In the genomic region with DNA sequence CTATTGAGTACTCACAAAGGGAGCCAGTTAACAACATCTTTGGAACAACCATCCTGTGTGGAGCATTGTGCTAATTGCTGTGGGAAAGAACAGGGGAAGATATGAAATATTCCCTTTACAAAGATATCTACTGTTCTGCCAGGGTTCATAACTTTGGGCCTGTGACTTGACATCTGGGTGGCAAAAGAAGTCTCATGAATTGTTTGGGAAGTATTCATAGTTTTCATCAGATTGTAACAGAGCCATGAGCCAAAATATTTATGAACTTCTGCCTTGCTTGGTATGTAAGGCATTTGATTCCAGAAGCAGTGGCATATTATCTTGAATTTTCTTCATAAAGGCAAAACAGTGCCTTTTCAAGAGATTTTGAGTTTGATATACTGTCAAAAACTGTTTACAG, we compare ENCODE assay signal across 20 cellular contexts.
DNase-seq lines count a peak whose midpoint lies in the region; ATAC-seq and TF ChIP-seq lines count a peak whose summit lies in the region.
"Had no signal": no experiment of that assay in that cellular context is flagged by ENCODE, and none has a peak within 500 bp of the region (broad histone marks: within the 10 kb centered on the region; RNA-seq: fewer than 3 reads in every experiment).

No MANE protein-coding gene starts in this region.

- no peak overlapping the region for H3K4me2 ChIP-seq in SK-N-SH

- ATAC-seq in HG03196 (IDR thresholded peaks at IDR 0.05; ENCODE audit: unreplicated experiment) (no peak), HG03280 (IDR thresholded peaks at IDR 0.05; ENCODE audit: unreplicated experiment) (no peak)
- ATAC-seq: effector memory CD8-positive, alpha-beta T cell; heart left ventricle; left lobe of liver had no signal

- H3K27ac ChIP-seq in SK-N-SH (ENCODE audit: low read depth in 2 of 2, low read length in 1 of 2), result peak overlapping the region; percentile 18 to 61; a peak in 3 of 4 replicates
- H3K27ac ChIP-seq in sigmoid colon, result peak overlapping the region; percentile 15 to 40 (median 20)
- no peak overlapping the region for H3K27ac ChIP-seq in A673 (ENCODE audit: low read depth, low read length, poor library complexity, severe bottlenecking)
- H3K27ac ChIP-seq: esophagus squamous epithelium, heart left ventricle, uterus had no signal

- H3K79me2 ChIP-seq in SK-N-SH (ENCODE audit: insufficient read depth), result no peaks in the 10 kb centered on the region

- H3K27me3 ChIP-seq in SK-N-SH (ENCODE audit: insufficient read depth), result no peaks in the 10 kb centered on the region
- no peaks in the 10 kb centered on the region for H3K27me3 ChIP-seq in sigmoid colon
- H3K27me3 ChIP-seq in A673 (replicated peaks; ENCODE audit: insufficient read depth, low read depth, low read length, poor library complexity), result no peaks in the 10 kb centered on the region
- H3K27me3 ChIP-seq: esophagus squamous epithelium, heart left ventricle, uterus had no signal

- no peak for TF ChIP-seq CTCF in SK-N-SH (IDR thresholded peaks at IDR 0.05)
- no peak for TF ChIP-seq CTCF in fibroblast of the aortic adventitia (IDR thresholded peaks at IDR 0.05; ENCODE audit: insufficient read depth, low read length)
- TF ChIP-seq CTCF in sigmoid colon (IDR thresholded peaks at IDR 0.05), result no peak
- no peak for TF ChIP-seq CTCF in A673 (conservative IDR thresholded peaks at IDR 0.05; ENCODE audit: low read depth, low read length)

- POLR2A ChIA-PET in SK-N-SH (lab: Yijun Ruan, JAX) (no interaction called here), A673 (lab: Charles Lee; ENCODE audit: low non-redundant PET) (no interaction called here)

- H3K36me3 ChIP-seq in SK-N-SH (replicated peaks in 1 of 2; ENCODE audit: control insufficient read depth in 1 of 2, insufficient read depth in 2 of 2, low read length in 1 of 2) (no peaks in the 10 kb centered on the region), sigmoid colon (no peaks in the 10 kb centered on the region), A673 (ENCODE audit: insufficient read depth, low read length, poor library complexity, severe bottlenecking) (no peaks in the 10 kb centered on the region)
- H3K36me3 ChIP-seq: esophagus squamous epithelium, heart left ventricle, uterus had no signal

- BruUV-seq in A673 (replicated peaks; lab: Mats Ljungman, UMichigan), result no TSS peak

- peak in 1 of 2 experiments; percentile 69; a peak in 1 of 4 replicates for TF ChIP-seq EP300 in SK-N-SH (IDR thresholded peaks at IDR 0.05; ENCODE audit: borderline replicate concordance in 1 of 2, low read depth in 1 of 2, low read length in 1 of 2)
- no peak for TF ChIP-seq EP300 in sigmoid colon (IDR thresholded peaks at IDR 0.05)

- H3K9ac ChIP-seq in SK-N-SH, result no peak overlapping the region

- intact Hi-C loops in sigmoid colon (cut with DNase I), result no loop called here
- intact Hi-C loops in posterior vena cava (cut with DNase I), result no loop called here
- intact Hi-C loops in A673 (cut with micrococcal nuclease; ENCODE audit: unreplicated experiment), result no loop called here

- peaks cover 3% of the 10 kb centered on the region for H3F3A ChIP-seq in SK-N-SH (replicated peaks; ENCODE audit: insufficient read depth)

- no peaks in the 10 kb centered on the region for H4K20me1 ChIP-seq in SK-N-SH (ENCODE audit: insufficient read depth)

- DNase-seq in EH (ENCODE audit: low read depth), result peak; percentile 93
- DNase-seq in SK-N-SH, result no peak
- DNase-seq in fibroblast of the aortic adventitia (ENCODE audit: low read depth), result peak; percentile 34
- DNase-seq in sigmoid colon, result no peak
- no peak for DNase-seq in posterior vena cava (ENCODE audit: low spot score)
- DNase-seq in A673 (ENCODE audit: low spot score), result no peak
- DNase-seq: activated CD4-positive, alpha-beta T cell treated with anti-CD3 and anti-CD28 coated beads, Interleukin-2, amount 50 U/mL, for 1 hour; DMS79 treated with DMSO at 0.1 percent for 48 hours; effector memory CD8-positive, alpha-beta T cell; esophagus squamous epithelium; heart left ventricle; KBM-7; NCI-H1436 treated with DMSO at 0.1 percent for 48 hours; NCI-H510A; nephron progenitor cell; posterior cingulate gyrus; uterus had no signal

- no peak overlapping the region for H2AFZ ChIP-seq in SK-N-SH (ENCODE audit: low read depth)

- no peak overlapping the region for H3K4me3 ChIP-seq in SK-N-SH (ENCODE audit: low read depth in 2 of 2, low read length in 1 of 2)
- H3K4me3 ChIP-seq in fibroblast of the aortic adventitia (ENCODE audit: low read depth, low read length), result no peak overlapping the region
- no peak overlapping the region for H3K4me3 ChIP-seq in sigmoid colon
- no peak overlapping the region for H3K4me3 ChIP-seq in A673 (ENCODE audit: low read depth, low read length, poor library complexity, severe bottlenecking)
- H3K4me3 ChIP-seq: esophagus squamous epithelium, heart left ventricle, uterus had no signal

- CTCF ChIA-PET in SK-N-SH (lab: Yijun Ruan, JAX) (no interaction called here), A673 (lab: Charles Lee) (no interaction called here)

- no peaks in the 10 kb centered on the region for H3K9me3 ChIP-seq in SK-N-SH
- peaks cover 0 to 3% (median 0%) of the 10 kb centered on the region in 4 donors for H3K9me3 ChIP-seq in sigmoid colon
- no peaks in the 10 kb centered on the region for H3K9me3 ChIP-seq in A673 (ENCODE audit: low read depth, low read length, poor library complexity, severe bottlenecking)
- H3K9me3 ChIP-seq: esophagus squamous epithelium, heart left ventricle, uterus had no signal

- no peaks in the 10 kb centered on the region for H3K9me2 ChIP-seq in SK-N-SH

- H3K4me1 ChIP-seq in SK-N-SH (ENCODE audit: control insufficient read depth in 1 of 2, insufficient read depth in 2 of 2, low read depth in 1 of 2, low read length in 1 of 2), result peaks cover 0 to 4% of the 10 kb centered on the region in 2 experiments; a peak in 2 of 4 replicates
- H3K4me1 ChIP-seq in sigmoid colon, result peaks cover 0 to 23% (median 9%) of the 10 kb centered on the region in 4 donors
- H3K4me1 ChIP-seq in A673 (ENCODE audit: insufficient read depth, low read length, poor library complexity, severe bottlenecking), result no peaks in the 10 kb centered on the region
- H3K4me1 ChIP-seq: esophagus squamous epithelium, heart left ventricle, uterus had no signal

- TF ChIP-seq RAD21 in SK-N-SH (IDR thresholded peaks at IDR 0.05; ENCODE audit: low read length), result no peak

- no peak for TF ChIP-seq POLR2A in sigmoid colon (IDR thresholded peaks at IDR 0.05)

TF ChIP-seq in SK-N-SH, 30 proteins besides CTCF, POLR2A, EP300 and RAD21 (continues in another document):
- TF ChIP-seq, protein P1, sequence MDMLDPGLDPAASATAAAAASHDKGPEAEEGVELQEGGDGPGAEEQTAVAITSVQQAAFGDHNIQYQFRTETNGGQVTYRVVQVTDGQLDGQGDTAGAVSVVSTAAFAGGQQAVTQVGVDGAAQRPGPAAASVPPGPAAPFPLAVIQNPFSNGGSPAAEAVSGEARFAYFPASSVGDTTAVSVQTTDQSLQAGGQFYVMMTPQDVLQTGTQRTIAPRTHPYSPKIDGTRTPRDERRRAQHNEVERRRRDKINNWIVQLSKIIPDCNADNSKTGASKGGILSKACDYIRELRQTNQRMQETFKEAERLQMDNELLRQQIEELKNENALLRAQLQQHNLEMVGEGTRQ (IDR thresholded peaks at IDR 0.05; ENCODE audit: borderline replicate concordance, low read depth, low read length), result no peak
- TF ChIP-seq FOSL2 (IDR thresholded peaks at IDR 0.05; ENCODE audit: borderline replicate concordance, low read depth) (peak; percentile 41; the same call in 1 of the 2 replicates), TEAD4 (IDR thresholded peaks at IDR 0.05; ENCODE audit: borderline replicate concordance, insufficient read depth) (peak; percentile 81), MEF2A (IDR thresholded peaks at IDR 0.05; ENCODE audit: borderline replicate concordance, low read depth) (no peak), POLR2AphosphoS5 (IDR thresholded peaks at IDR 0.05; ENCODE audit: low read depth, low read length) (no peak), RFX5 (IDR thresholded peaks at IDR 0.05; ENCODE audit: low read length) (no peak), FOXJ3 (CRISPR knock-in tag; IDR thresholded peaks at IDR 0.05) (no peak), YY1 (IDR thresholded peaks at IDR 0.05; ENCODE audit: low read depth) (no peak), JUND (IDR thresholded peaks at IDR 0.05) (peak; percentile 49), TCF12 (IDR thresholded peaks at IDR 0.05) (peak; percentile 77), RCOR1 (IDR thresholded peaks at IDR 0.05; ENCODE audit: low read length) (no peak), CHD2 (IDR thresholded peaks at IDR 0.05; ENCODE audit: low read length, partially characterized antibody) (no peak), RXRA (IDR thresholded peaks at IDR 0.05; ENCODE audit: borderline replicate concordance, low read depth) (no peak), FOXM1 (IDR thresholded peaks at IDR 0.05; ENCODE audit: low read depth) (no peak), GABPA (IDR thresholded peaks at IDR 0.05; ENCODE audit: low read depth) (no peak), SMC3 (IDR thresholded peaks at IDR 0.05; ENCODE audit: low read depth, low read length) (no peak), NFIC (IDR thresholded peaks at IDR 0.05; ENCODE audit: borderline replicate concordance) (peak; percentile 73)
- TF ChIP-seq, protein P2, sequence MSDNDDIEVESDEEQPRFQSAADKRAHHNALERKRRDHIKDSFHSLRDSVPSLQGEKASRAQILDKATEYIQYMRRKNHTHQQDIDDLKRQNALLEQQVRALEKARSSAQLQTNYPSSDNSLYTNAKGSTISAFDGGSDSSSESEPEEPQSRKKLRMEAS (IDR thresholded peaks at IDR 0.05; ENCODE audit: low read depth), result no peak
- TF ChIP-seq, protein P3, sequence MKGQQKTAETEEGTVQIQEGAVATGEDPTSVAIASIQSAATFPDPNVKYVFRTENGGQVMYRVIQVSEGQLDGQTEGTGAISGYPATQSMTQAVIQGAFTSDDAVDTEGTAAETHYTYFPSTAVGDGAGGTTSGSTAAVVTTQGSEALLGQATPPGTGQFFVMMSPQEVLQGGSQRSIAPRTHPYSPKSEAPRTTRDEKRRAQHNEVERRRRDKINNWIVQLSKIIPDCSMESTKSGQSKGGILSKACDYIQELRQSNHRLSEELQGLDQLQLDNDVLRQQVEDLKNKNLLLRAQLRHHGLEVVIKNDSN (IDR thresholded peaks at IDR 0.05; ENCODE audit: borderline replicate concordance, low read depth), result no peak
- TF ChIP-seq, protein P4, sequence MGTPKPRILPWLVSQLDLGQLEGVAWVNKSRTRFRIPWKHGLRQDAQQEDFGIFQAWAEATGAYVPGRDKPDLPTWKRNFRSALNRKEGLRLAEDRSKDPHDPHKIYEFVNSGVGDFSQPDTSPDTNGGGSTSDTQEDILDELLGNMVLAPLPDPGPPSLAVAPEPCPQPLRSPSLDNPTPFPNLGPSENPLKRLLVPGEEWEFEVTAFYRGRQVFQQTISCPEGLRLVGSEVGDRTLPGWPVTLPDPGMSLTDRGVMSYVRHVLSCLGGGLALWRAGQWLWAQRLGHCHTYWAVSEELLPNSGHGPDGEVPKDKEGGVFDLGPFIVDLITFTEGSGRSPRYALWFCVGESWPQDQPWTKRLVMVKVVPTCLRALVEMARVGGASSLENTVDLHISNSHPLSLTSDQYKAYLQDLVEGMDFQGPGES (IDR thresholded peaks at IDR 0.05; ENCODE audit: low read depth, low read length), result no peak

Comparison
In these comparisons a context has a peak if more than half of its experiments do, and no peak if none do; other contexts are left out.
1. DNase-seq: peak in EH (single experiment) and fibroblast of the aortic adventitia (single experiment); none in SK-N-SH (single experiment), sigmoid colon (single experiment), posterior vena cava (single experiment) and A673 (single experiment).